Comparison of ENCODE assay signal across 8 cellular contexts in genomic region chr1:113904674-113905434, GRCh38. TPM values are rescaled to one million over a fixed set of nuclear protein-coding genes. Genes with fewer than 3 reads are reported as not detected.
DNase-seq lines count a peak whose midpoint lies in the region; FAIRE-seq and TF ChIP-seq lines count a peak whose summit lies in the region.

Gene AP4B1, minus strand, starts transcription at chr1:113904799. Its CDS starts 82 bp downstream, at chr1:113904717.
Gene DCLRE1B, plus strand, starts transcription at chr1:113905326. Its CDS starts 261 bp downstream, at chr1:113905587.

- H3K36me3 ChIP-seq in GM06990 (ENCODE audit: control insufficient read depth, insufficient read depth, low read length) (peaks cover 12% of the 10 kb centered on the region), neutrophil (no peaks in the 10 kb centered on the region)

- H3K4me3 ChIP-seq in GM06990 (replicated peaks; ENCODE audit: low read depth, low read length) (peak within 1 kb of the TSS; percentile 85), HFF-Myc (replicated peaks; ENCODE audit: low read depth, low read length) (peak within 1 kb of the TSS; percentile 95), neutrophil (ENCODE audit: low read depth in 1 of 2, low read length in 1 of 2) (peak within 1 kb of the TSS; percentile 70 to 83)

- DNase-seq in GM06990 (ENCODE audit: extremely low read depth, insufficient read length), result peak; percentile 100
- DNase-seq in HFF-Myc (ENCODE audit: extremely low read depth, low read depth), result peak; percentile 98
- DNase-seq in MV-4-11 (lab: John Stamatoyannopoulos, UW), result peak; percentile 100
- DNase-seq in SK-MEL-5 (ENCODE audit: low read depth, low spot score), result peak; percentile 99
- DNase-seq in activated naive CD4-positive, alpha-beta T cell treated with Interleukin-2 at 50 U/mL for 16 hours, result peak; percentile 97
- DNase-seq in frontal cortex (ENCODE audit: low spot score in 2 of 2), result peak; percentile 86 to 97
- peak; percentile 99 for DNase-seq in superior temporal gyrus (ENCODE audit: extremely low spot score)

- TF ChIP-seq CTCF in GM06990 (IDR thresholded peaks at IDR 0.05; ENCODE audit: insufficient read depth, low read length, poor library complexity, severe bottlenecking) (peak; percentile 81), HFF-Myc (IDR thresholded peaks at IDR 0.05; ENCODE audit: low read depth, low read length, missing control alignments) (peak; percentile 74), neutrophil (IDR thresholded peaks at IDR 0.05) (peak; percentile 91)

- no peaks in the 10 kb centered on the region for H3K27me3 ChIP-seq in GM06990 (replicated peaks; ENCODE audit: control insufficient read depth, insufficient read depth, low read length)
- no peaks in the 10 kb centered on the region for H3K27me3 ChIP-seq in neutrophil

- peaks cover 71% of the 10 kb centered on the region in 2 experiments for H3K4me1 ChIP-seq in neutrophil (ENCODE audit: control insufficient read depth in 1 of 2, insufficient read depth in 1 of 2, low read depth in 1 of 2, low read length in 1 of 2)

- H3K9me3 ChIP-seq in neutrophil, result no peaks in the 10 kb centered on the region

- in situ Hi-C loops in SK-MEL-5 (cut with HindIII; ENCODE audit: low pct_unique_long_range_greater_than_20kb, low sequenced_read_pairs), result no loop called here

- peak within 1 kb of the TSS; percentile 93 for H3K27ac ChIP-seq in neutrophil

- FAIRE-seq in frontal cortex (lab: Jason Lieb, UNC), result no peak

RNA-seq across cellular contexts. Expression of gene AP4B1, which starts in this region (rescaled TPM):
- total RNA-seq in SK-MEL-5 (2014; rRNA removed; shearing (Covaris generic)), result 4.7 and 8.3 TPM in 2 replicates
- 3.9 and 5.6 TPM in 2 replicates for polyA plus RNA-seq in SK-MEL-5 (2015; cell fraction: cytosol; rRNA removed)
- polyA plus RNA-seq in SK-MEL-5 (2015; cell fraction: nucleus; rRNA removed), result 33.9 and 48.1 TPM in 2 replicates
- 27.3 TPM for total RNA-seq in frontal cortex

RNA-seq across cellular contexts. Expression of gene DCLRE1B, which starts in this region (rescaled TPM):
- total RNA-seq in SK-MEL-5 (2014; rRNA removed; shearing (Covaris generic)), result 5.1 and 6.2 TPM in 2 replicates
- polyA plus RNA-seq in SK-MEL-5 (2015; cell fraction: cytosol; rRNA removed), result 7.3 and 9.7 TPM in 2 replicates
- 1.5 and 3.0 TPM in 2 replicates for polyA plus RNA-seq in SK-MEL-5 (2015; cell fraction: nucleus; rRNA removed)
- 6.5 TPM for total RNA-seq in frontal cortex

Comparison
In these comparisons a context has a peak if more than half of its experiments do, and no peak if none do; other contexts are left out.
1. Peak in every context shown above with its lines: DNase-seq, H3K4me3 ChIP-seq and H3K27ac ChIP-seq.